In genomic region chr16:9077001-9077809, GRCh38 we compare ENCODE assay signal across 8 cellular contexts. TPM values are rescaled to one million over a fixed set of nuclear protein-coding genes. Genes with fewer than 3 reads are reported as not detected.
DNase-seq lines count a peak whose midpoint lies in the region; ATAC-seq lines count a peak whose summit lies in the region.

No MANE protein-coding gene starts in this region.

- peaks cover 4% of the 10 kb centered on the region; the same call in 1 of the 2 replicates for H3K36me3 ChIP-seq in SK-N-MC (ENCODE audit: insufficient read depth, low read length)

- ATAC-seq in HG03280 (IDR thresholded peaks at IDR 0.05; ENCODE audit: unreplicated experiment): no peak
- ATAC-seq in GM21786 (IDR thresholded peaks at IDR 0.05; ENCODE audit: unreplicated experiment): no peak

- no peak overlapping the region for H3K4me3 ChIP-seq in SK-N-MC

- H3K9me3 ChIP-seq in SK-N-MC (ENCODE audit: low read depth, low read length): no peaks in the 10 kb centered on the region; the same call in 1 of the 2 replicates

- H3K9ac ChIP-seq in SK-N-MC (ENCODE audit: insufficient read length): no peak overlapping the region

- H3K27ac ChIP-seq in SK-N-MC: 0 out of 2 replicates have a peak overlapping the region, but pooled peaks have one; percentile 40

- DNase-seq in A172 (ENCODE audit: low spot score) (peak; percentile 98), H4 (ENCODE audit: low spot score) (peak; percentile 70), SK-N-MC (ENCODE audit: low read depth, low spot score) (no peak), fibroblast of peridontal ligament (ENCODE audit: extremely low read depth) (peak; percentile 60), cortex of kidney (lab: John Stamatoyannopoulos, UW) (no peak), globus pallidus (ENCODE audit: low spot score) (no peak)

RNA-seq across cellular contexts. Expression of gene HAPSTR1, which starts 14.2 kb away (rescaled TPM):
- 66.3 and 79.6 TPM in 2 replicates for total RNA-seq in A172 (2014; rRNA removed; shearing (Covaris generic))
- 37.0 and 45.7 TPM in 2 replicates for total RNA-seq in H4 (2014; rRNA removed; shearing (Covaris generic))

Comparison
In these comparisons a context has a peak if more than half of its experiments do, and no peak if none do; other contexts are left out.
1. DNase-seq: peak in A172 (single experiment), H4 (single experiment) and fibroblast of peridontal ligament (single experiment); none in SK-N-MC (single experiment), cortex of kidney (single experiment) and globus pallidus (single experiment).